19 cellular contexts compared by ENCODE assay signal in the genomic region with DNA sequence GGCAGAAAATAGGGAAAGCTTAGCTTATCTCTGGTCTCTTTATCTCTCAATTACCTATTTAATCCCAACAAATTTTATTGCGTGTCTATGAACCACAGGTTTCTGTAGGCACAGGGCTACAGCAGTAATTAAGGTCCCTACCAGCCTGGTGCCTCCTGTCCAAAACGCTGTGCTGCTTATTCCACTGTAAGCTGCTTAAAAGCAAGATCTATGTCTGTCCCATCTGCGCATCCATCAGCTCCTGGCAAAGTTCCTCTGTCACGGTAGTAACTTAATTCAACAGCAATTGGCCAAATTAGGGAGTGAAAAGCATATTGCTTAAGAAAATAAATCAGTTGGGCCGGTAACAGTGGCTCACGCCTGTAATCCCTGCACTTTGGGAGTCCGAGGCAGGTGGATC.
DNase-seq lines count a peak whose midpoint lies in the region; ATAC-seq and TF ChIP-seq lines count a peak whose summit lies in the region.
"Had no signal": no experiment of that assay in that cellular context is flagged by ENCODE, and none has a peak within 500 bp of the region (broad histone marks: within the 10 kb centered on the region; RNA-seq: fewer than 3 reads in every experiment).

No MANE protein-coding gene starts in this region.

- ATAC-seq in HG02571 (IDR thresholded peaks at IDR 0.05; ENCODE audit: unreplicated experiment) (no peak), HG02678 (IDR thresholded peaks at IDR 0.05; ENCODE audit: unreplicated experiment) (no peak), GM18498 (IDR thresholded peaks at IDR 0.05; ENCODE audit: unreplicated experiment) (no peak)
- ATAC-seq: GM12878 had no signal

- H3K36me3 ChIP-seq in WERI-Rb-1, result no peaks in the 10 kb centered on the region

- H3K9me3 ChIP-seq in WERI-Rb-1 (ENCODE audit: severe bottlenecking), result no peaks in the 10 kb centered on the region

- in situ Hi-C loops in G401 (cut with HindIII; ENCODE audit: low sequenced_read_pairs), result no loop called here

- no peak for TF ChIP-seq CTCF in WERI-Rb-1 (IDR thresholded peaks at IDR 0.05; ENCODE audit: low read depth, low read length)

- H3K4me3 ChIP-seq in WERI-Rb-1 (ENCODE audit: low read depth, low read length), result no peak overlapping the region
- H3K4me3 ChIP-seq: GM12878, GM23248 had no signal

- H3K27ac ChIP-seq in WERI-Rb-1, result no peak overlapping the region
- H3K27ac ChIP-seq: GM23248, RWPE1 had no signal

- H3K27me3 ChIP-seq in WERI-Rb-1 (ENCODE audit: insufficient read depth, low read depth, severe bottlenecking), result no peaks in the 10 kb centered on the region

- DNase-seq in Ammon's horn (ENCODE audit: low spot score) (peak; percentile 23), G401 (ENCODE audit: low spot score) (peak; percentile 76), NCI-H524 (lab: John Stamatoyannopoulos, UW) (peak; percentile 81 to 97), WERI-Rb-1 (peak; percentile 89), SKM-1 (lab: John Stamatoyannopoulos, UW; ENCODE audit: unreplicated experiment) (no peak)
- DNase-seq: DMS79 treated with DMSO at 0.1 percent for 48 hours, GM23248, HCEC 1CT, Kasumi-1, NCI-H1417 treated with DMSO at 0.1 percent for 48 hours, NCI-H1930, NCI-H226, NCI-H526 treated with DMSO at 0.1 percent for 48 hours, SIG-M5 had no signal
